Comparison of ENCODE assay signal across 8 cellular contexts in the genomic region with DNA sequence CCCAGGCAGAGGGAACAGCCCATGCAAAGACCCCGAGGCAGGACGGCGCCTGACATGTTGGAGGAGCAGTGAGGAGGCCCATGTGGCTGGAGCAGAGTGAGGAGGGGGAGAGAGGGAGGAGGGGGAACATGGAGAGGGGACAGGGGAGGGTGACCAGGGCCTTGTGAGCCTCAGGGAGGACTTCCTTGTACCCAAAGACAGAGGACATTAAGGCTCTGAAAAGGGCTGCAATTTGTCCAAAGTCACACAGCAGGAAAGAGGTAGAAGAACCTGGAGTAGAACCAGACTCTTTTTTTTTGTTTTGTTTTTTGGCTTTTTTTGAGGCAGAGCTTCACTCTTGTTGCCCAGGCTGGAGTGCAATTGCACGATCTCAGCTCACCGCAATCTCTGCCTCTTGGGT.
"Had no signal": no experiment of that assay in that cellular context is flagged by ENCODE, and none has a peak within 500 bp of the region (broad histone marks: within the 10 kb centered on the region; RNA-seq: fewer than 3 reads in every experiment).

No MANE protein-coding gene starts in this region.

- H3K4me3 ChIP-seq: GM12878 had no signal

- ATAC-seq: GM12878 had no signal

- DNase-seq: GDM1, GF-D8 had no signal

- FAIRE-seq: G401.6, GM12878, GM12891, GM12892, GM18507, GM19239 had no signal
